ENCODE assay signal across 10 cellular contexts in genomic region chr7:75772081-75773077, GRCh38. TPM values are rescaled to one million over a fixed set of nuclear protein-coding genes. Genes with fewer than 3 reads are reported as not detected.
DNase-seq lines count a peak whose midpoint lies in the region; ATAC-seq and TF ChIP-seq lines count a peak whose summit lies in the region.
"Had no signal": no experiment of that assay in that cellular context is flagged by ENCODE, and none has a peak within 500 bp of the region (broad histone marks: within the 10 kb centered on the region; RNA-seq: fewer than 3 reads in every experiment).

Gene CCL26, minus strand, starts transcription at chr7:75772211. Its CDS starts 35 bp downstream, at chr7:75772176.

- no peak for TF ChIP-seq EP300 in suprapubic skin (IDR thresholded peaks at IDR 0.05)

- DNase-seq in HCT116 (ENCODE audit: low read depth, low spot score) (no peak), amniotic epithelial cell (ENCODE audit: low read depth) (peak; percentile 74), iris pigment epithelial cell (ENCODE audit: low read depth) (peak; percentile 75), suprapubic skin (ENCODE audit: low spot score in 2 of 2) (peak; percentile 68 to 85), DMS 273 treated with DMSO at 0.1 percent for 48 hours (lab: John Stamatoyannopoulos, UW) (no peak), DMS53 (lab: John Stamatoyannopoulos, UW) (no peak), omental fat pad (ENCODE audit: low spot score) (no peak)
- DNase-seq: NCI-H1930 had no signal

- POLR2A ChIA-PET in HCT116 (lab: Charles Lee), result no interaction called here

- no peaks in the 10 kb centered on the region for H3K27me3 ChIP-seq in HCT116 (ENCODE audit: insufficient read depth, low read length)
- no peaks in the 10 kb centered on the region for H3K27me3 ChIP-seq in suprapubic skin
- H3K27me3 ChIP-seq: cardiac muscle cell had no signal

- no peak for TF ChIP-seq CTCF in HCT116 (IDR thresholded peaks at IDR 0.05 in 2 of 3, conservative IDR thresholded peaks at IDR 0.05 in 1 of 3; ENCODE audit: borderline replicate concordance in 1 of 3, insufficient read depth in 1 of 3, low read depth in 2 of 3, low read length in 2 of 3)
- TF ChIP-seq CTCF in suprapubic skin (IDR thresholded peaks at IDR 0.05), result no peak
- no peak for TF ChIP-seq CTCF in omental fat pad (IDR thresholded peaks at IDR 0.05)

- H3K9ac ChIP-seq in HCT116 (ENCODE audit: low read length), result no peak within 1 kb of the TSS

- no peak within 1 kb of the TSS for H3K4me3 ChIP-seq in HCT116 (replicated peaks in 1 of 2; ENCODE audit: low read depth in 1 of 2, low read length in 2 of 2)
- H3K4me3 ChIP-seq in suprapubic skin, result no peak within 1 kb of the TSS
- H3K4me3 ChIP-seq: cardiac muscle cell had no signal

- H3K4me1 ChIP-seq in HCT116 (ENCODE audit: control insufficient read depth in 1 of 2, insufficient read depth in 2 of 2, low read length in 2 of 2) (peaks cover 6 to 20% of the 10 kb centered on the region in 2 experiments; a peak in 3 of 4 replicates), suprapubic skin (peaks cover 7% of the 10 kb centered on the region)

- H3K79me2 ChIP-seq in HCT116 (ENCODE audit: insufficient read depth, low read length), result no peaks in the 10 kb centered on the region

- H2AFZ ChIP-seq in HCT116 (ENCODE audit: low read depth, low read length, poor library complexity, severe bottlenecking), result peak within 1 kb of the TSS; percentile 90

- TF ChIP-seq POLR2A in HCT116 (IDR thresholded peaks at IDR 0.05; ENCODE audit: borderline replicate concordance, extremely low read depth, insufficient read depth, insufficient read length), result no peak
- TF ChIP-seq POLR2A in suprapubic skin (IDR thresholded peaks at IDR 0.05), result no peak

- 43% methylated on average over 9 of the region's 9 CpGs for WGBS in suprapubic skin

- RAD21 ChIA-PET in HCT116 (lab: Charles Lee; ENCODE audit: low non-redundant PET in 1 of 2, low total read pairs in 2 of 2, uncharacterized antibody in 2 of 2, unreplicated experiment in 2 of 2), result no interaction called here

- peak within 1 kb of the TSS; percentile 61 for H3K4me2 ChIP-seq in HCT116 (ENCODE audit: low read length)

- intact Hi-C loops in HCT116 (cut with micrococcal nuclease), result no loop called here

- no peaks in the 10 kb centered on the region for H3K9me2 ChIP-seq in HCT116 (ENCODE audit: insufficient read depth)

- CTCF ChIA-PET in HCT116 (lab: Charles Lee), result interaction anchor here (1.5 kb wide), 1 partner anchor 10 kb away, joined by 8 read pairs; no protein-coding TSS in a partner anchor

- H3K9me3 ChIP-seq in HCT116 (ENCODE audit: control insufficient read depth in 1 of 2, insufficient read depth in 1 of 2, low read depth in 1 of 2, low read length in 2 of 2) (no peaks in the 10 kb centered on the region), suprapubic skin (no peaks in the 10 kb centered on the region)

- no TSS peak for BruUV-seq in HCT116 (replicated peaks; lab: Mats Ljungman, UMichigan)

- H4K20me1 ChIP-seq in HCT116 (ENCODE audit: insufficient read depth), result no peaks in the 10 kb centered on the region

- no peak for TF ChIP-seq RAD21 in HCT116 (IDR thresholded peaks at IDR 0.05; ENCODE audit: low read depth)

- ATAC-seq in HCT116, result peak; percentile 68
- no peak for ATAC-seq in HG03460 (IDR thresholded peaks at IDR 0.05; ENCODE audit: unreplicated experiment)
- ATAC-seq in omental fat pad (ENCODE audit: low FRiP score), result no peak

- no peak within 1 kb of the TSS for H3K27ac ChIP-seq in HCT116 (ENCODE audit: low read depth, low read length)
- H3K27ac ChIP-seq in suprapubic skin, result peak within 1 kb of the TSS; percentile 31
- H3K27ac ChIP-seq: cardiac muscle cell had no signal

- H3K36me3 ChIP-seq in HCT116 (ENCODE audit: control insufficient read depth in 1 of 2, insufficient read depth in 2 of 2, low read length in 2 of 2), result no peaks in the 10 kb centered on the region
- no peaks in the 10 kb centered on the region for H3K36me3 ChIP-seq in suprapubic skin
- H3K36me3 ChIP-seq: cardiac muscle cell had no signal

TF ChIP-seq in HCT116, 20 proteins besides CTCF, POLR2A, EP300 and RAD21:
- TF ChIP-seq EZH2phosphoT487 (IDR thresholded peaks at IDR 0.05; ENCODE audit: borderline replicate concordance) (no peak), YY1 (IDR thresholded peaks at IDR 0.05; ENCODE audit: extremely low read depth, insufficient replicate concordance, low read depth, low read length) (no peak), JUND (IDR thresholded peaks at IDR 0.05) (no peak), FOSL1 (IDR thresholded peaks at IDR 0.05; ENCODE audit: low read depth) (no peak), CBX3 (IDR thresholded peaks at IDR 0.05; ENCODE audit: low read depth) (no peak), TCF7L2 (IDR thresholded peaks at IDR 0.05; ENCODE audit: borderline replicate concordance, extremely low read depth, insufficient read depth, insufficient read length) (no peak), EGR1 (IDR thresholded peaks at IDR 0.05; ENCODE audit: low read depth) (no peak), SIN3A (IDR thresholded peaks at IDR 0.05; ENCODE audit: low read depth) (no peak), SRF (IDR thresholded peaks at IDR 0.05; ENCODE audit: low read depth) (no peak), POLR2AphosphoS5 (IDR thresholded peaks at IDR 0.05; ENCODE audit: low read depth, low read length) (no peak), ZNF274 (IDR thresholded peaks at IDR 0.05; ENCODE audit: low read depth, low read length) (no peak)

RNA-seq across cellular contexts. Expression of gene CCL26, which starts in this region (rescaled TPM):
- total RNA-seq in HCT116 (2021; ENCODE audit: unreplicated experiment), result 0.49 TPM
- 0.47 and 0.53 TPM in 2 replicates for polyA plus RNA-seq in HCT116 (2012)
- not detected for total RNA-seq in suprapubic skin
- 1 to 10 TPM in 3 of 4 donors, not detected in 1; 1.4 to 3.0 (median 1.6) TPM for total RNA-seq in omental fat pad
- total RNA-seq: cardiac muscle cell had no signal
- polyA plus RNA-seq: cardiac muscle cell had no signal

Comparison
In these comparisons a context has a peak if more than half of its experiments do, and no peak if none do; other contexts are left out.
1. Peak in ATAC-seq and H3K4me2 ChIP-seq in HCT116; RNA of the gene not detected or under 1 TPM.
2. Peak in DNase-seq and H3K27ac ChIP-seq in suprapubic skin; RNA of the gene not detected or under 1 TPM.
3. DNase-seq: peak in amniotic epithelial cell (single experiment) and iris pigment epithelial cell (single experiment); none in HCT116 (single experiment), DMS 273 treated with DMSO at 0.1 percent for 48 hours (single experiment), DMS53 (single experiment) and omental fat pad (single experiment).